11 cellular contexts compared by ENCODE assay signal in genomic region chr12:6631549-6631961, GRCh38. TPM values are rescaled to one million over a fixed set of nuclear protein-coding genes. Genes with fewer than 3 reads are reported as not detected.
DNase-seq lines count a peak whose midpoint lies in the region; ATAC-seq and TF ChIP-seq lines count a peak whose summit lies in the region.
"Had no signal": no experiment of that assay in that cellular context is flagged by ENCODE, and none has a peak within 500 bp of the region (broad histone marks: within the 10 kb centered on the region; RNA-seq: fewer than 3 reads in every experiment).

No MANE protein-coding gene starts in this region.

- H3K36me3 Mint-ChIP-seq in activated T-cell treated with anti-CD3 and anti-CD28 coated beads, Interleukin-2, amount 50 U/mL, for 4 hours (ENCODE audit: insufficient read depth) = no peaks in the 10 kb centered on the region
- peaks cover 0 to 5% of the 10 kb centered on the region in 2 donors for H3K36me3 Mint-ChIP-seq in activated naive CD4-positive, alpha-beta T cell treated with anti-CD3 and anti-CD28 coated beads, Interleukin-2, amount 50 U/mL, for 72 hours

- WGBS in thymus = 89% methylated on average over 3 of the region's 3 CpGs

- H3K27me3 ChIP-seq in lower lobe of right lung (ENCODE audit: low read depth) = no peaks in the 10 kb centered on the region
- no peaks in the 10 kb centered on the region for H3K27me3 ChIP-seq in thymus (ENCODE audit: control insufficient read depth, insufficient read depth)
- H3K27me3 ChIP-seq in brain microvascular endothelial cell (replicated peaks) = no peaks in the 10 kb centered on the region
- H3K27me3 ChIP-seq: vagina had no signal

- H3K9me3 Mint-ChIP-seq in activated T-cell treated with anti-CD3 and anti-CD28 coated beads, Interleukin-2, amount 50 U/mL, for 4 hours = no peaks in the 10 kb centered on the region
- H3K9me3 Mint-ChIP-seq in activated naive CD4-positive, alpha-beta T cell treated with anti-CD3 and anti-CD28 coated beads, Interleukin-2, amount 50 U/mL, for 72 hours = no peaks in the 10 kb centered on the region

- ATAC-seq in activated T-cell treated with anti-CD3 and anti-CD28 coated beads, Interleukin-2, amount 50 U/mL, for 4 hours = peak; percentile 33 to 45
- peak; percentile 34 to 51 for ATAC-seq in activated naive CD4-positive, alpha-beta T cell treated with anti-CD3 and anti-CD28 coated beads, Interleukin-2, amount 50 U/mL, for 72 hours
- ATAC-seq in lower lobe of right lung (no peak), HG03097 (IDR thresholded peaks at IDR 0.05; ENCODE audit: low FRiP score, unreplicated experiment) (no peak)

- H3K9me3 ChIP-seq in lower lobe of right lung = no peaks in the 10 kb centered on the region
- H3K9me3 ChIP-seq in thymus (ENCODE audit: control insufficient read depth) = no peaks in the 10 kb centered on the region
- H3K9me3 ChIP-seq: vagina had no signal

- H3K36me3 ChIP-seq in lower lobe of right lung (no peaks in the 10 kb centered on the region), thymus (ENCODE audit: control insufficient read depth, insufficient read depth) (no peaks in the 10 kb centered on the region), brain microvascular endothelial cell (replicated peaks) (no peaks in the 10 kb centered on the region)
- H3K36me3 ChIP-seq: vagina had no signal

- H3K4me1 Mint-ChIP-seq in activated T-cell treated with anti-CD3 and anti-CD28 coated beads, Interleukin-2, amount 50 U/mL, for 4 hours (ENCODE audit: low read depth) = peaks cover 70% of the 10 kb centered on the region

- H3K4me1 ChIP-seq in lower lobe of right lung (peaks cover 10% of the 10 kb centered on the region), thymus (ENCODE audit: control insufficient read depth, insufficient read depth, low read length) (peaks cover 16% of the 10 kb centered on the region)

- peak overlapping the region; percentile 98 to 99 for H3K27ac Mint-ChIP-seq in activated naive CD4-positive, alpha-beta T cell treated with anti-CD3 and anti-CD28 coated beads, Interleukin-2, amount 50 U/mL, for 72 hours

- no peaks in the 10 kb centered on the region for H3K27me3 Mint-ChIP-seq in activated T-cell treated with anti-CD3 and anti-CD28 coated beads, Interleukin-2, amount 50 U/mL, for 4 hours (ENCODE audit: low read depth)

- H3K27ac ChIP-seq in lower lobe of right lung (peak overlapping the region; percentile 41), thymus (ENCODE audit: low read depth) (peak overlapping the region; percentile 58), brain microvascular endothelial cell (no peak overlapping the region)
- H3K27ac ChIP-seq: vagina had no signal

- intact Hi-C loops in lower lobe of right lung (cut with DNase I) = no loop called here

- TF ChIP-seq CTCF in lower lobe of right lung (IDR thresholded peaks at IDR 0.05) (no peak), brain microvascular endothelial cell (IDR thresholded peaks at IDR 0.05; ENCODE audit: low read depth, low read length, missing control alignments) (no peak)

- H3K4me3 Mint-ChIP-seq in activated T-cell treated with anti-CD3 and anti-CD28 coated beads, Interleukin-2, amount 50 U/mL, for 4 hours = peak overlapping the region; percentile 76

- in situ Hi-C loops in brain microvascular endothelial cell (cut with HindIII; ENCODE audit: low pct_ligation_motif_present, low sequenced_read_pairs) = no loop called here

- DNase-seq in activated T-cell treated with anti-CD3 and anti-CD28 coated beads, Interleukin-2, amount 50 U/mL, for 4 hours = no peak
- no peak for DNase-seq in activated T-cell treated with anti-CD3 and anti-CD28 coated beads, Interleukin-2, amount 50 U/mL, for 1 hour
- no peak for DNase-seq in activated naive CD4-positive, alpha-beta T cell treated with anti-CD3 and anti-CD28 coated beads, Interleukin-2, amount 50 U/mL, for 72 hours (ENCODE audit: low spot score in 2 of 2)
- DNase-seq in lower lobe of right lung (no peak), brain microvascular endothelial cell (no peak), NCI-H2081 treated with DMSO at 0.1 percent for 48 hours (lab: John Stamatoyannopoulos, UW) (no peak)
- DNase-seq: HCEC 1CT had no signal

- H3K4me3 ChIP-seq in lower lobe of right lung = peak overlapping the region; percentile 17
- H3K4me3 ChIP-seq in thymus (ENCODE audit: low read length) = no peak overlapping the region
- no peak overlapping the region for H3K4me3 ChIP-seq in brain microvascular endothelial cell (ENCODE audit: low read depth, low read length)
- H3K4me3 ChIP-seq: vagina had no signal

RNA-seq across cellular contexts. Expression of gene LPAR5, which starts 4.2 kb away (rescaled TPM):
- 1 to 10 TPM; 3.8 to 5.5 (median 5.1) TPM for total RNA-seq in activated T-cell treated with anti-CD3 and anti-CD28 coated beads, Interleukin-2, amount 50 U/mL, for 4 hours
- 1 to 10 TPM; 2.8 to 5.1 TPM for total RNA-seq in activated naive CD4-positive, alpha-beta T cell treated with anti-CD3 and anti-CD28 coated beads, Interleukin-2, amount 50 U/mL, for 72 hours
- 3.8 TPM for total RNA-seq in lower lobe of right lung
- polyA plus RNA-seq in thymus = 3.2 TPM
- total RNA-seq: lung microvascular endothelial cell had no signal

RNA-seq across cellular contexts. Expression of gene ACRBP, which starts 15.7 kb away (rescaled TPM):
- total RNA-seq in activated T-cell treated with anti-CD3 and anti-CD28 coated beads, Interleukin-2, amount 50 U/mL, for 4 hours = 1 to 10 TPM in 1 of 3 donors, under 1 TPM in 2; 0.65 to 1.3 (median 0.71) TPM
- 1 to 10 TPM; 2.1 to 2.8 TPM for total RNA-seq in activated naive CD4-positive, alpha-beta T cell treated with anti-CD3 and anti-CD28 coated beads, Interleukin-2, amount 50 U/mL, for 72 hours
- total RNA-seq in lower lobe of right lung = 7.2 TPM
- polyA plus RNA-seq in thymus = 10.5 TPM

RNA-seq across cellular contexts. Expression of gene CHD4, which starts 24.4 kb away (rescaled TPM):
- 100 to 1,000 TPM; 311 to 336 (median 332) TPM for total RNA-seq in activated T-cell treated with anti-CD3 and anti-CD28 coated beads, Interleukin-2, amount 50 U/mL, for 4 hours
- 100 to 1,000 TPM; 288 to 307 TPM for total RNA-seq in activated naive CD4-positive, alpha-beta T cell treated with anti-CD3 and anti-CD28 coated beads, Interleukin-2, amount 50 U/mL, for 72 hours
- total RNA-seq in lower lobe of right lung = 169 TPM
- polyA plus RNA-seq in thymus = 230 TPM

RNA-seq across cellular contexts. Expression of gene ING4, which starts 31.4 kb away (rescaled TPM):
- 1 to 10 TPM; 5.9 to 7.5 (median 6.9) TPM for total RNA-seq in activated T-cell treated with anti-CD3 and anti-CD28 coated beads, Interleukin-2, amount 50 U/mL, for 4 hours
- total RNA-seq in activated naive CD4-positive, alpha-beta T cell treated with anti-CD3 and anti-CD28 coated beads, Interleukin-2, amount 50 U/mL, for 72 hours = 10 to 100 TPM; 18.1 to 24.3 TPM
- total RNA-seq in lower lobe of right lung = 41.3 TPM
- 70.0 TPM for polyA plus RNA-seq in thymus

RNA-seq across cellular contexts. Expression of gene ZNF384, which starts 57.6 kb away (rescaled TPM):
- 10 to 100 TPM; 59.7 to 70.2 (median 63.3) TPM for total RNA-seq in activated T-cell treated with anti-CD3 and anti-CD28 coated beads, Interleukin-2, amount 50 U/mL, for 4 hours
- total RNA-seq in activated naive CD4-positive, alpha-beta T cell treated with anti-CD3 and anti-CD28 coated beads, Interleukin-2, amount 50 U/mL, for 72 hours = 10 to 100 TPM; 77.1 to 92.6 TPM
- 48.7 TPM for total RNA-seq in lower lobe of right lung
- polyA plus RNA-seq in thymus = 39.3 TPM

Comparison
In these comparisons a context has a peak if more than half of its experiments do, and no peak if none do; other contexts are left out.
1. ATAC-seq: peak in activated T-cell treated with anti-CD3 and anti-CD28 coated beads, Interleukin-2, amount 50 U/mL, for 4 hours (2 of 2) and activated naive CD4-positive, alpha-beta T cell treated with anti-CD3 and anti-CD28 coated beads, Interleukin-2, amount 50 U/mL, for 72 hours (2 of 2); none in lower lobe of right lung (0 of 2) and HG03097 (single experiment).